In the genomic region with DNA sequence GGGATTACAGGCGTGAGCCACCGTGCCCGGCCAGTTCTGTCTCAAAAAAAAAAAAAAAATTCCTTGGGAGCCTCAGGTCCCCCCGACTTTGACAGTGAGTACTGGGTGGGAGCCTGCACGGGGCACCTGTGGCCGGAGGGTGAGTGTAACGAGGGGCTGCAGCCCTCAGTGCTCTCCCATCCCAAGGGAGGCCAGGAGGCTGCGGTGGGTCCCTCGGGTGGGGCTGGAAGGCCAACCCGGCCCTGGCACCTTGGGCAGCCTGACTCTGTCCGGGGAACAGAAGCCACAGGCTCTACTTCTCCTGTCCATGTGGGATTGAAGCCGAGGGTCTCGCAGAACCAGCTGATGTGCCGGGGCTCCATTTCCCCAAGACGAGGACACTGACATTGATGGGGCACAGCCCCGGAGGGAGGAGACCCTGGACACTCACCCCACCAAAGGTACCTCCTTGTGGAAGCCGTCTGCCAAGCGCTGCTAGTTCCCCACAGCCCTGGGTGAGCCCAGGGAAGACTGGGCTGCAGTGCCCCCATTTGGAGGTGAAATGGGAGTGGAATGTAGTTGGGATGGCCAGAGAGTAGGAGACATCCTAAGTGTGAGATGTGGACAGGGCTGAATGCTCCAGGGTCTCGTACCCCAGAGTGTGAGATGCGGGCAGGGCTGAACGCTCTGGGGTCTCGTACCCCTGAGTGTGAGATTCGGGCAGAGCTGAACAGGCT, we compare ENCODE assay signal across 11 cellular contexts. TPM values are rescaled to one million over a fixed set of nuclear protein-coding genes. Genes with fewer than 3 reads are reported as not detected.
A peak's percentile ranks its signal among the peaks of the same experiment; 100 is the strongest.
DNase-seq lines count a peak whose midpoint lies in the region; ATAC-seq, FAIRE-seq and TF ChIP-seq lines count a peak whose summit lies in the region.
"Had no signal": no experiment of that assay in that cellular context is flagged by ENCODE, and none has a peak within 500 bp of the region (broad histone marks: within the 10 kb centered on the region; RNA-seq: fewer than 3 reads in every experiment).

No MANE protein-coding gene starts in this region.

- WGBS in HepG2 (ENCODE audit: low lambda C conversion rate) = 88% methylated on average over 15 of the region's 23 CpGs
- WGBS in right lobe of liver (ENCODE audit: insufficient coverage, low coverage, low lambda C conversion rate, missing lambda C conversion rate) = 83% methylated on average over 5 of the region's 23 CpGs

- H3K4me2 ChIP-seq in HepG2 (ENCODE audit: low read depth, low read length) = 0 out of 2 replicates have a peak overlapping the region, but pooled peaks have one; percentile 29

- H3K27me3 ChIP-seq in HepG2 (ENCODE audit: control insufficient read depth in 1 of 2, insufficient read depth in 2 of 2, low read length in 2 of 2) (peaks cover 7 to 19% of the 10 kb centered on the region in 2 experiments; a peak in 3 of 5 replicates), right lobe of liver (no peaks in the 10 kb centered on the region), lower lobe of right lung (ENCODE audit: low read depth) (peaks cover 27% of the 10 kb centered on the region)

- ATAC-seq in HepG2 (no peak), right lobe of liver (no peak), lower lobe of right lung (no peak)
- ATAC-seq: stimulated activated naive CD8-positive, alpha-beta T cell treated with anti-CD3 and anti-CD28 coated beads, Interleukin-15, Interleukin-2, amounts not matched to agents 100 U/mL and 50 U/mL, for 24 hours had no signal

- peaks cover 64% of the 10 kb centered on the region for H3K4me1 ChIP-seq in HepG2 (ENCODE audit: insufficient read depth, low read length)
- peaks cover 0 to 16% (median 7%) of the 10 kb centered on the region in 4 donors for H3K4me1 ChIP-seq in right lobe of liver
- peaks cover 28% of the 10 kb centered on the region for H3K4me1 ChIP-seq in lower lobe of right lung

- peaks cover 16% of the 10 kb centered on the region for H3K79me2 ChIP-seq in HepG2 (ENCODE audit: insufficient read depth, low read length)

- BruUV-seq in HepG2 (replicated peaks; lab: Mats Ljungman, UMichigan) = no TSS peak

- H3K4me3 ChIP-seq in HepG2 (replicated peaks in 1 of 3; ENCODE audit: insufficient read depth in 1 of 3, low read depth in 2 of 3, low read length in 3 of 3) = peak overlapping the region in 1 of 3 experiments; percentile 71; a peak in 1 of 6 replicates
- H3K4me3 ChIP-seq in right lobe of liver = no peak overlapping the region
- no peak overlapping the region for H3K4me3 ChIP-seq in lower lobe of right lung
- H3K4me3 ChIP-seq: Peyer's patch had no signal

- TF ChIP-seq POLR2A in HepG2 (IDR thresholded peaks at IDR 0.05; ENCODE audit: insufficient read depth in 1 of 2, low read depth in 2 of 2, low read length in 2 of 2) = no peak
- no peak for TF ChIP-seq POLR2A in right lobe of liver (IDR thresholded peaks at IDR 0.05)

- no peak for TF ChIP-seq RAD21 in HepG2 (CRISPR knock-in tag; IDR thresholded peaks at IDR 0.05)

- DNase-seq in HepG2 (ENCODE audit: low spot score) = no peak
- no peak for DNase-seq in right lobe of liver
- DNase-seq in lower lobe of right lung = no peak
- no peak for DNase-seq in NCI-H446 treated with DMSO at 0.1 percent for 48 hours (lab: John Stamatoyannopoulos, UW)
- DNase-seq: brain microvascular endothelial cell; NCI-H1048; Peyer's patch; stimulated activated CD4-positive, alpha-beta T cell treated with anti-CD3 and anti-CD28 coated beads, Interleukin-4, amount 100 ng/mL, for 4 hours; stimulated activated naive CD8-positive, alpha-beta T cell treated with anti-CD3 and anti-CD28 coated beads, Interleukin-15, Interleukin-2, amounts not matched to agents 100 U/mL and 50 U/mL, for 24 hours; T-helper 2 cell had no signal

- no peak overlapping the region for H3K9ac ChIP-seq in HepG2 (ENCODE audit: insufficient read depth, low read depth, low read length)

- TF ChIP-seq CTCF in HepG2 (CRISPR knock-in tag; IDR thresholded peaks at IDR 0.05) (peak; percentile 57), right lobe of liver (IDR thresholded peaks at IDR 0.05) (no peak), lower lobe of right lung (IDR thresholded peaks at IDR 0.05) (no peak)

- peaks cover 1 to 4% of the 10 kb centered on the region in 2 experiments; a peak in 3 of 5 replicates for H3K36me3 ChIP-seq in HepG2 (replicated peaks in 1 of 2; ENCODE audit: control insufficient read depth in 1 of 2, insufficient read depth in 2 of 2, low read length in 2 of 2)
- H3K36me3 ChIP-seq in right lobe of liver = peaks cover 0 to 11% (median 2%) of the 10 kb centered on the region in 4 donors
- H3K36me3 ChIP-seq in lower lobe of right lung = no peaks in the 10 kb centered on the region

- POLR2A ChIA-PET in HepG2 (lab: Yijun Ruan, JAX) = interaction anchor here (1.0 kb wide), 1 partner anchor 11 kb away, joined by 3 read pairs; no protein-coding TSS in a partner anchor

- in situ Hi-C loops in HepG2 (cut with HindIII; ENCODE audit: extremely low pct_ligation_motif_present, low pct_unique_long_range_greater_than_20kb) = no loop called here

- no peak for FAIRE-seq in HepG2 (lab: Jason Lieb, UNC)
- FAIRE-seq: HTR-8/SVneo had no signal

- H3K9me3 ChIP-seq in HepG2 (ENCODE audit: low read length) (no peaks in the 10 kb centered on the region), right lobe of liver (no peaks in the 10 kb centered on the region), lower lobe of right lung (no peaks in the 10 kb centered on the region)
- H3K9me3 ChIP-seq: Peyer's patch had no signal

- CTCF ChIA-PET in HepG2 (lab: Yijun Ruan, JAX; ENCODE audit: low intra/inter-chr PET ratio, low total read pairs) = no interaction called here

- intact Hi-C loops in HepG2 (cut with micrococcal nuclease; ENCODE audit: unreplicated experiment) (no loop called here), right lobe of liver (cut with DNase I) (no loop called here), lower lobe of right lung (cut with DNase I) (no loop called here)

- no peak overlapping the region for H3K27ac ChIP-seq in HepG2 (ENCODE audit: extremely low read length, insufficient read depth, low read length)
- no peak overlapping the region for H3K27ac ChIP-seq in right lobe of liver
- H3K27ac ChIP-seq in lower lobe of right lung = no peak overlapping the region
- H3K27ac ChIP-seq: brain microvascular endothelial cell, Peyer's patch had no signal

- TF ChIP-seq EP300 in HepG2 (IDR thresholded peaks at IDR 0.05; ENCODE audit: low read depth in 2 of 2, low read length in 2 of 2) (no peak), HepG2 (CRISPR knock-in tag; IDR thresholded peaks at IDR 0.05; ENCODE audit: borderline replicate concordance) (no peak)

- no peak overlapping the region for H2AFZ ChIP-seq in HepG2 (ENCODE audit: low read length)

- H4K20me1 ChIP-seq in HepG2 (ENCODE audit: insufficient read depth, low read length) = no peaks in the 10 kb centered on the region

RNA-seq across cellular contexts. Expression of a gene that starts 2.3 kb away (rescaled TPM):
- total RNA-seq in HepG2 (2016; rRNA removed; fragmentation: Illumina TruSeq; extraction: Trizol) (7.2 and 22.9 TPM in 2 replicates), right lobe of liver (10 to 100 TPM in 5 of 6 experiments, 1 to 10 TPM in 1; 9.6 to 30.9 (median 23.0) TPM), lower lobe of right lung (1.0 TPM)
- total RNA-seq in HepG2 (2016; cell fraction: cytosol; rRNA removed; fragmentation: Illumina TruSeq; extraction: Trizol; ENCODE audit: low read depth) = 1.1 and 1.9 TPM in 2 replicates
- total RNA-seq in HepG2 (2016; cell fraction: insoluble cytoplasmic fraction; rRNA removed; fragmentation: Illumina TruSeq; extraction: Trizol) = 6.6 and 22.7 TPM in 2 replicates
- total RNA-seq in HepG2 (2016; cell fraction: membrane; rRNA removed; fragmentation: Illumina TruSeq; extraction: Trizol) = 4.2 and 4.6 TPM in 2 replicates
- total RNA-seq in HepG2 (2016; cell fraction: nucleus; rRNA removed; fragmentation: Illumina TruSeq; extraction: Trizol) = 23.8 and 28.9 TPM in 2 replicates
- polyA plus RNA-seq in HepG2 (2011; rRNA removed) = 5.4 and 8.4 TPM in 2 replicates
- polyA plus RNA-seq in HepG2 (2011; cell fraction: cytosol; rRNA removed) = 7.7 and 10.8 TPM in 2 replicates
- 30.6 and 45.2 TPM in 2 replicates for polyA plus RNA-seq in HepG2 (2011; cell fraction: nucleus; rRNA removed)
- 5.1 and 7.0 TPM in 2 replicates for polyA plus RNA-seq in HepG2 (2012)
- 1.2 and 1.5 TPM in 2 replicates for polyA plus RNA-seq in HepG2 (2016; cell fraction: cytosol; fragmentation: Illumina TruSeq; extraction: Trizol; ENCODE audit: low read depth)
- 4.5 and 6.1 TPM in 2 replicates for polyA plus RNA-seq in HepG2 (2016; cell fraction: insoluble cytoplasmic fraction; fragmentation: Illumina TruSeq; extraction: Trizol; ENCODE audit: low read depth)
- 1.6 and 2.2 TPM in 2 replicates for polyA plus RNA-seq in HepG2 (2016; cell fraction: membrane; fragmentation: Illumina TruSeq; extraction: Trizol; ENCODE audit: low read depth)
- polyA plus RNA-seq in HepG2 (2016; cell fraction: nucleus; fragmentation: Illumina TruSeq; extraction: Trizol; ENCODE audit: insufficient read depth, low read depth) = 25.4 and 27.0 TPM in 2 replicates
- polyA minus RNA-seq in HepG2 (2011; rRNA and poly(A)+ RNA removed; ENCODE audit: low replicate concordance) = 0.40 and 58.6 TPM in 2 replicates
- 13.4 and 13.6 TPM in 2 replicates for polyA minus RNA-seq in HepG2 (2011; cell fraction: cytosol; rRNA and poly(A)+ RNA removed)
- polyA minus RNA-seq in HepG2 (2011; cell fraction: nucleus; rRNA and poly(A)+ RNA removed) = 37.7 and 40.7 TPM in 2 replicates

RNA-seq across cellular contexts. Expression of a gene that starts 8.6 kb away (rescaled TPM):
- total RNA-seq in HepG2 (2016; rRNA removed; fragmentation: Illumina TruSeq; extraction: Trizol) (0.32 and 1.0 TPM in 2 replicates), right lobe of liver (10 to 100 TPM in 3 of 6 experiments, 1 to 10 TPM in 3; 4.7 to 15.1 (median 11.0) TPM), lower lobe of right lung (46.0 TPM)
- total RNA-seq in HepG2 (2016; cell fraction: cytosol; rRNA removed; fragmentation: Illumina TruSeq; extraction: Trizol; ENCODE audit: low read depth) = not detected in 2 replicates
- total RNA-seq in HepG2 (2016; cell fraction: insoluble cytoplasmic fraction; rRNA removed; fragmentation: Illumina TruSeq; extraction: Trizol) = 0.84 TPM in 1 of 2 replicates, not detected in the other
- total RNA-seq in HepG2 (2016; cell fraction: membrane; rRNA removed; fragmentation: Illumina TruSeq; extraction: Trizol) = 0.24 and 0.53 TPM in 2 replicates
- total RNA-seq in HepG2 (2016; cell fraction: nucleus; rRNA removed; fragmentation: Illumina TruSeq; extraction: Trizol) = 0.75 and 2.8 TPM in 2 replicates
- 0.77 and 1.5 TPM in 2 replicates for polyA plus RNA-seq in HepG2 (2011; rRNA removed)
- 0.24 and 0.27 TPM in 2 replicates for polyA plus RNA-seq in HepG2 (2011; cell fraction: cytosol; rRNA removed)
- polyA plus RNA-seq in HepG2 (2011; cell fraction: nucleus; rRNA removed) = 34.5 and 42.6 TPM in 2 replicates
- polyA plus RNA-seq in HepG2 (2012) = 1.0 and 2.7 TPM in 2 replicates
- polyA plus RNA-seq in HepG2 (2016; cell fraction: cytosol; fragmentation: Illumina TruSeq; extraction: Trizol; ENCODE audit: low read depth) = 0.19 and 0.29 TPM in 2 replicates
- not detected in 2 replicates for polyA plus RNA-seq in HepG2 (2016; cell fraction: insoluble cytoplasmic fraction; fragmentation: Illumina TruSeq; extraction: Trizol; ENCODE audit: low read depth)
- polyA plus RNA-seq in HepG2 (2016; cell fraction: membrane; fragmentation: Illumina TruSeq; extraction: Trizol; ENCODE audit: low read depth) = 0.19 and 0.30 TPM in 2 replicates
- polyA plus RNA-seq in HepG2 (2016; cell fraction: nucleus; fragmentation: Illumina TruSeq; extraction: Trizol; ENCODE audit: insufficient read depth, low read depth) = 2.2 and 4.7 TPM in 2 replicates
- polyA minus RNA-seq in HepG2 (2011; rRNA and poly(A)+ RNA removed; ENCODE audit: low replicate concordance) = 1.4 and 1.8 TPM in 2 replicates
- 0.69 TPM in 1 of 2 replicates, not detected in the other for polyA minus RNA-seq in HepG2 (2011; cell fraction: cytosol; rRNA and poly(A)+ RNA removed)
- polyA minus RNA-seq in HepG2 (2011; cell fraction: nucleus; rRNA and poly(A)+ RNA removed) = 3.5 and 4.0 TPM in 2 replicates

RNA-seq across cellular contexts. Expression of a gene that starts 16.0 kb away (rescaled TPM):
- total RNA-seq in HepG2 (2016; rRNA removed; fragmentation: Illumina TruSeq; extraction: Trizol) (12.3 and 19.1 TPM in 2 replicates), right lobe of liver (10 to 100 TPM; 27.9 to 60.1 (median 45.7) TPM), lower lobe of right lung (23.4 TPM)
- total RNA-seq in HepG2 (2016; cell fraction: cytosol; rRNA removed; fragmentation: Illumina TruSeq; extraction: Trizol; ENCODE audit: low read depth) = 8.9 and 9.3 TPM in 2 replicates
- total RNA-seq in HepG2 (2016; cell fraction: insoluble cytoplasmic fraction; rRNA removed; fragmentation: Illumina TruSeq; extraction: Trizol) = 11.5 and 17.5 TPM in 2 replicates
- 31.8 and 32.6 TPM in 2 replicates for total RNA-seq in HepG2 (2016; cell fraction: membrane; rRNA removed; fragmentation: Illumina TruSeq; extraction: Trizol)
- 13.0 and 15.9 TPM in 2 replicates for total RNA-seq in HepG2 (2016; cell fraction: nucleus; rRNA removed; fragmentation: Illumina TruSeq; extraction: Trizol)
- polyA plus RNA-seq in HepG2 (2011; rRNA removed) = 30.6 and 35.5 TPM in 2 replicates
- 37.2 and 49.4 TPM in 2 replicates for polyA plus RNA-seq in HepG2 (2011; cell fraction: cytosol; rRNA removed)
- polyA plus RNA-seq in HepG2 (2011; cell fraction: nucleus; rRNA removed) = 122 and 143 TPM in 2 replicates
- 21.8 and 31.9 TPM in 2 replicates for polyA plus RNA-seq in HepG2 (2012)
- 15.2 and 15.4 TPM in 2 replicates for polyA plus RNA-seq in HepG2 (2016; cell fraction: cytosol; fragmentation: Illumina TruSeq; extraction: Trizol; ENCODE audit: low read depth)
- polyA plus RNA-seq in HepG2 (2016; cell fraction: insoluble cytoplasmic fraction; fragmentation: Illumina TruSeq; extraction: Trizol; ENCODE audit: low read depth) = 18.1 and 23.1 TPM in 2 replicates
- 38.4 and 44.6 TPM in 2 replicates for polyA plus RNA-seq in HepG2 (2016; cell fraction: membrane; fragmentation: Illumina TruSeq; extraction: Trizol; ENCODE audit: low read depth)
- 33.6 and 40.0 TPM in 2 replicates for polyA plus RNA-seq in HepG2 (2016; cell fraction: nucleus; fragmentation: Illumina TruSeq; extraction: Trizol; ENCODE audit: insufficient read depth, low read depth)
- 74.3 and 145 TPM in 2 replicates for polyA minus RNA-seq in HepG2 (2011; rRNA and poly(A)+ RNA removed; ENCODE audit: low replicate concordance)
- 22.8 and 26.5 TPM in 2 replicates for polyA minus RNA-seq in HepG2 (2011; cell fraction: cytosol; rRNA and poly(A)+ RNA removed)
- 19.9 and 23.2 TPM in 2 replicates for polyA minus RNA-seq in HepG2 (2011; cell fraction: nucleus; rRNA and poly(A)+ RNA removed)

RNA-seq across cellular contexts. Expression of a gene that starts 22.1 kb away (rescaled TPM):
- 3.2 and 7.2 TPM in 2 replicates for total RNA-seq in HepG2 (2016; rRNA removed; fragmentation: Illumina TruSeq; extraction: Trizol)
- total RNA-seq in HepG2 (2016; cell fraction: cytosol; rRNA removed; fragmentation: Illumina TruSeq; extraction: Trizol; ENCODE audit: low read depth) = 0.53 and 1.4 TPM in 2 replicates
- 2.4 and 7.8 TPM in 2 replicates for total RNA-seq in HepG2 (2016; cell fraction: insoluble cytoplasmic fraction; rRNA removed; fragmentation: Illumina TruSeq; extraction: Trizol)
- 2.5 and 2.9 TPM in 2 replicates for total RNA-seq in HepG2 (2016; cell fraction: membrane; rRNA removed; fragmentation: Illumina TruSeq; extraction: Trizol)
- total RNA-seq in HepG2 (2016; cell fraction: nucleus; rRNA removed; fragmentation: Illumina TruSeq; extraction: Trizol) = 7.0 and 7.9 TPM in 2 replicates
- 4.5 and 6.1 TPM in 2 replicates for polyA plus RNA-seq in HepG2 (2011; rRNA removed)
- polyA plus RNA-seq in HepG2 (2011; cell fraction: cytosol; rRNA removed) = 3.1 and 4.8 TPM in 2 replicates
- polyA plus RNA-seq in HepG2 (2011; cell fraction: nucleus; rRNA removed) = 50.5 and 58.5 TPM in 2 replicates
- 3.0 and 5.5 TPM in 2 replicates for polyA plus RNA-seq in HepG2 (2012)
- 0.35 and 0.36 TPM in 2 replicates for polyA plus RNA-seq in HepG2 (2016; cell fraction: cytosol; fragmentation: Illumina TruSeq; extraction: Trizol; ENCODE audit: low read depth)
- 2.0 and 3.4 TPM in 2 replicates for polyA plus RNA-seq in HepG2 (2016; cell fraction: insoluble cytoplasmic fraction; fragmentation: Illumina TruSeq; extraction: Trizol; ENCODE audit: low read depth)
- 1.3 and 1.7 TPM in 2 replicates for polyA plus RNA-seq in HepG2 (2016; cell fraction: membrane; fragmentation: Illumina TruSeq; extraction: Trizol; ENCODE audit: low read depth)
- 16.0 and 17.5 TPM in 2 replicates for polyA plus RNA-seq in HepG2 (2016; cell fraction: nucleus; fragmentation: Illumina TruSeq; extraction: Trizol; ENCODE audit: insufficient read depth, low read depth)
- polyA minus RNA-seq in HepG2 (2011; rRNA and poly(A)+ RNA removed; ENCODE audit: low replicate concordance) = 3.0 and 10.3 TPM in 2 replicates
- 4.2 and 4.9 TPM in 2 replicates for polyA minus RNA-seq in HepG2 (2011; cell fraction: cytosol; rRNA and poly(A)+ RNA removed)
- 7.2 and 8.1 TPM in 2 replicates for polyA minus RNA-seq in HepG2 (2011; cell fraction: nucleus; rRNA and poly(A)+ RNA removed)
- total RNA-seq in right lobe of liver = 10 to 100 TPM in 1 of 6 experiments, 1 to 10 TPM in 5; 4.6 to 10.5 (median 5.7) TPM
- 18.8 TPM for total RNA-seq in lower lobe of right lung
